11 cellular contexts compared by ENCODE assay signal in the genomic region with DNA sequence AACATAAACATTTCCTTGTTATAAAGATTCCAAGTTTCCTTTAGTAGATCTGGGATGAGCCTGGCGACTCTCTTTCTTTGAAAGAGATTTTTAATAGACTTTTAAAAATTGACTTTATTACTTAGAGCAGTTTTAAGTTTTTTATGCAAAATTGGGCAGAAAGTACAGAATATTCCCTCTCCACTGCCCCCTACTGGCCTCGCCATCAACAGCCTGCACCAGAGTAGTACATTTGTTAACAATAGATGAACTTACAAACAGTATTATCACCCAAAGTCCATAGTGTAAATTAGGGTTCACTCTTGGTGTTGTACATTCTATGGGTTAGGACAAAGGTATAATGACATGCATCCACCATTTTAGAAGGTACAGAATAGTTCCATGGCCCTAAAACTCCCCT. TPM values are rescaled to one million over a fixed set of nuclear protein-coding genes. Genes with fewer than 3 reads are reported as not detected.
DNase-seq lines count a peak whose midpoint lies in the region; ATAC-seq, FAIRE-seq and TF ChIP-seq lines count a peak whose summit lies in the region.
"Had no signal": no experiment of that assay in that cellular context is flagged by ENCODE, and none has a peak within 500 bp of the region (broad histone marks: within the 10 kb centered on the region; RNA-seq: fewer than 3 reads in every experiment).

No MANE protein-coding gene starts in this region.

- no peak overlapping the region for H2AFZ ChIP-seq in astrocyte (ENCODE audit: low read depth, low read length)

- no peak for ATAC-seq in HG03108 (IDR thresholded peaks at IDR 0.05; ENCODE audit: unreplicated experiment)
- no peak for ATAC-seq in GM19328 (IDR thresholded peaks at IDR 0.05; ENCODE audit: unreplicated experiment)
- ATAC-seq: stimulated activated memory B cell treated with anti-CD40 and anti-IgM and Interleukin-4, amounts not matched to agents 10 μg/mL and 1 μg/mL and 100 μg/mL, for 72 hours had no signal

- H4K20me1 ChIP-seq in astrocyte (ENCODE audit: insufficient read depth, low read length): no peaks in the 10 kb centered on the region

- H3K9me3 ChIP-seq in astrocyte (ENCODE audit: insufficient read depth, low read depth, low read length) (no peaks in the 10 kb centered on the region), esophagus squamous epithelium (no peaks in the 10 kb centered on the region)
- H3K9me3 ChIP-seq: neutrophil, SJSA1 had no signal

- DNase-seq in CD1c-positive myeloid dendritic cell (ENCODE audit: extremely low spot score) (peak; percentile 19), HFFc6 (no peak), astrocyte (ENCODE audit: low read depth) (no peak), neural crest cell (ENCODE audit: low read depth, low spot score) (no peak), esophagus squamous epithelium (lab: John Stamatoyannopoulos, UW) (no peak), NCI-H1092 (lab: John Stamatoyannopoulos, UW) (no peak)

- H3K79me2 ChIP-seq in astrocyte (ENCODE audit: insufficient read depth, low read length): no peaks in the 10 kb centered on the region

- WGBS in esophagus squamous epithelium, 2 donors: 56 to 65% methylated on average over 2 of the region's 2 CpGs

- H3K9me3 Mint-ChIP-seq in HFFc6 (no peaks in the 10 kb centered on the region), astrocyte (ENCODE audit: unreplicated experiment) (no peaks in the 10 kb centered on the region), neural crest cell (no peaks in the 10 kb centered on the region)
- H3K9me3 Mint-ChIP-seq: stimulated activated memory B cell treated with anti-CD40 and anti-IgM and Interleukin-4, amounts not matched to agents 10 μg/mL and 1 μg/mL and 100 μg/mL, for 72 hours had no signal

- H3K9ac ChIP-seq in astrocyte (ENCODE audit: low read length): no peak overlapping the region

- H3K27me3 Mint-ChIP-seq in HFFc6 (ENCODE audit: insufficient read depth) (peaks cover 19% of the 10 kb centered on the region; the same call in 1 of the 2 replicates), astrocyte (ENCODE audit: low read depth, unreplicated experiment) (peaks cover 2% of the 10 kb centered on the region), neural crest cell (ENCODE audit: low read depth) (peaks cover 10% of the 10 kb centered on the region)

- intact Hi-C loops in esophagus squamous epithelium (cut with DNase I): no loop called here

- H3K27me3 ChIP-seq in astrocyte (ENCODE audit: insufficient read depth, low read length) (peaks cover 8% of the 10 kb centered on the region), esophagus squamous epithelium (no peaks in the 10 kb centered on the region)

- H3K4me3 ChIP-seq in astrocyte (ENCODE audit: insufficient read depth, low read depth, low read length) (no peak overlapping the region), esophagus squamous epithelium (no peak overlapping the region)
- H3K4me3 ChIP-seq: SJSA1 had no signal

- H3K27ac ChIP-seq in astrocyte (ENCODE audit: low read depth, low read length): no peak overlapping the region
- H3K27ac ChIP-seq in esophagus squamous epithelium: no peak overlapping the region
- H3K27ac ChIP-seq: neutrophil, SJSA1 had no signal

- H3K4me3 Mint-ChIP-seq in HFFc6: no peak overlapping the region
- no peak overlapping the region for H3K4me3 Mint-ChIP-seq in astrocyte (ENCODE audit: unreplicated experiment)
- H3K4me3 Mint-ChIP-seq in neural crest cell: no peak overlapping the region
- H3K4me3 Mint-ChIP-seq: stimulated activated memory B cell treated with anti-CD40 and anti-IgM and Interleukin-4, amounts not matched to agents 10 μg/mL and 1 μg/mL and 100 μg/mL, for 72 hours had no signal

- no peaks in the 10 kb centered on the region for H3K4me1 ChIP-seq in astrocyte (ENCODE audit: insufficient read depth, low read length)
- H3K4me1 ChIP-seq in esophagus squamous epithelium: no peaks in the 10 kb centered on the region

- H3K36me3 Mint-ChIP-seq in HFFc6 (ENCODE audit: low read depth) (no peaks in the 10 kb centered on the region), astrocyte (ENCODE audit: low read depth, unreplicated experiment) (no peaks in the 10 kb centered on the region), neural crest cell (ENCODE audit: low read depth) (no peaks in the 10 kb centered on the region)
- H3K36me3 Mint-ChIP-seq: stimulated activated memory B cell treated with anti-CD40 and anti-IgM and Interleukin-4, amounts not matched to agents 10 μg/mL and 1 μg/mL and 100 μg/mL, for 72 hours had no signal

- H3K4me1 Mint-ChIP-seq in HFFc6 (ENCODE audit: low read depth) (no peaks in the 10 kb centered on the region), astrocyte (ENCODE audit: low read depth, unreplicated experiment) (no peaks in the 10 kb centered on the region), neural crest cell (peaks cover 12% of the 10 kb centered on the region)
- H3K4me1 Mint-ChIP-seq: stimulated activated memory B cell treated with anti-CD40 and anti-IgM and Interleukin-4, amounts not matched to agents 10 μg/mL and 1 μg/mL and 100 μg/mL, for 72 hours had no signal

- H3K4me2 ChIP-seq in astrocyte (ENCODE audit: low read length): no peak overlapping the region

- H3K27ac Mint-ChIP-seq in HFFc6: no peak overlapping the region
- no peak overlapping the region for H3K27ac Mint-ChIP-seq in astrocyte (ENCODE audit: unreplicated experiment)
- H3K27ac Mint-ChIP-seq in neural crest cell (ENCODE audit: unreplicated experiment): no peak overlapping the region
- H3K27ac Mint-ChIP-seq: stimulated activated memory B cell treated with anti-CD40 and anti-IgM and Interleukin-4, amounts not matched to agents 10 μg/mL and 1 μg/mL and 100 μg/mL, for 72 hours had no signal

- FAIRE-seq in astrocyte (lab: Jason Lieb, UNC): no peak

- H3K36me3 ChIP-seq in astrocyte (ENCODE audit: insufficient read depth, low read length) (no peaks in the 10 kb centered on the region), esophagus squamous epithelium (no peaks in the 10 kb centered on the region)
- H3K36me3 ChIP-seq: neutrophil, SJSA1 had no signal

- no peak for TF ChIP-seq POLR2A in esophagus squamous epithelium (IDR thresholded peaks at IDR 0.05)

- TF ChIP-seq CTCF in HFFc6 (IDR thresholded peaks at IDR 0.05): peak; percentile 78
- TF ChIP-seq CTCF in astrocyte (IDR thresholded peaks at IDR 0.05; ENCODE audit: insufficient read depth, low read depth, low read length): peak; percentile 35
- TF ChIP-seq CTCF in neural crest cell (conservative IDR thresholded peaks at IDR 0.05): peak; percentile 60
- TF ChIP-seq CTCF in esophagus squamous epithelium (IDR thresholded peaks at IDR 0.05): peak in 3 of 6 experiments; percentile 7 to 41 (median 29)

RNA-seq across cellular contexts. Expression of a gene that starts 3.9 kb away (rescaled TPM):
- total RNA-seq in HFFc6 (2021; fragmentation: NEBNext Ultra II Directional; extraction: Animal tissue kit (Norgen Biotek cat#: 25700)): not detected
- total RNA-seq in astrocyte: not detected in 2 replicates
- not detected in 2 replicates for total RNA-seq in neural crest cell
- not detected for total RNA-seq in esophagus squamous epithelium

RNA-seq across cellular contexts. Expression of a gene that starts 8.7 kb away (rescaled TPM):
- total RNA-seq in HFFc6 (2021; fragmentation: NEBNext Ultra II Directional; extraction: Animal tissue kit (Norgen Biotek cat#: 25700)): 10 to 100 TPM; 52.6 to 61.2 (median 59.1) TPM
- total RNA-seq in astrocyte (44.6 and 49.3 TPM in 2 replicates), neural crest cell (30.7 and 32.0 TPM in 2 replicates), esophagus squamous epithelium (10 to 100 TPM; 25.5 to 49.4 (median 35.1) TPM)
